Comparison of ENCODE assay signal across 13 cellular contexts in genomic region chr10:117350905-117351304, GRCh38. TPM values are rescaled to one million over a fixed set of nuclear protein-coding genes. Genes with fewer than 3 reads are reported as not detected.
DNase-seq lines count a peak whose midpoint lies in the region; ATAC-seq, FAIRE-seq and TF ChIP-seq lines count a peak whose summit lies in the region.
"Had no signal": no experiment of that assay in that cellular context is flagged by ENCODE, and none has a peak within 500 bp of the region (broad histone marks: within the 10 kb centered on the region; RNA-seq: fewer than 3 reads in every experiment).

No MANE protein-coding gene starts in this region.

- no peak for TF ChIP-seq CTCF in dorsolateral prefrontal cortex (IDR thresholded peaks at IDR 0.05 in 54 of 56, conservative IDR thresholded peaks at IDR 0.05 in 2 of 56; ENCODE audit: low read depth in 1 of 56, partially characterized antibody in 56 of 56)

- peaks cover 6 to 16% of the 10 kb centered on the region in 2 donors for H3K36me3 Mint-ChIP-seq in stimulated activated naive B cell treated with anti-CD40 and anti-IgM and Interleukin-4, amounts not matched to agents 10 μg/mL and 1 μg/mL and 100 μg/mL, for 72 hours

- H3K4me3 Mint-ChIP-seq in stimulated activated naive B cell treated with anti-CD40 and anti-IgM and Interleukin-4, amounts not matched to agents 10 μg/mL and 1 μg/mL and 100 μg/mL, for 72 hours, result no peak overlapping the region
- H3K4me3 Mint-ChIP-seq: activated CD8-positive, alpha-beta T cell treated with anti-CD3 and anti-CD28 coated beads for 36 hours had no signal

- H3K27ac ChIP-seq in dorsolateral prefrontal cortex, result no peak overlapping the region

- H3K4me3 ChIP-seq in dorsolateral prefrontal cortex, result no peak overlapping the region

- no peaks in the 10 kb centered on the region for H3K27me3 ChIP-seq in dorsolateral prefrontal cortex

- peak; percentile 84 for FAIRE-seq in GM19239 (lab: Jason Lieb, UNC)

- ATAC-seq in HG02610 (IDR thresholded peaks at IDR 0.05; ENCODE audit: unreplicated experiment), result peak; percentile 75
- peak; percentile 79 for ATAC-seq in HG03442 (IDR thresholded peaks at IDR 0.05; ENCODE audit: unreplicated experiment)
- peak; percentile 60 to 65 for ATAC-seq in stimulated activated naive B cell treated with anti-CD40 and anti-IgM and Interleukin-4, amounts not matched to agents 10 μg/mL and 1 μg/mL and 100 μg/mL, for 72 hours (replicated peaks)
- ATAC-seq: activated CD8-positive, alpha-beta T cell treated with anti-CD3 and anti-CD28 coated beads for 36 hours had no signal

- intact Hi-C loops in dorsolateral prefrontal cortex (cut with DNase I) (no loop called here), posterior cingulate gyrus (cut with DNase I) (no loop called here)

- peaks cover 29 to 73% of the 10 kb centered on the region in 2 donors for H3K4me1 Mint-ChIP-seq in stimulated activated naive B cell treated with anti-CD40 and anti-IgM and Interleukin-4, amounts not matched to agents 10 μg/mL and 1 μg/mL and 100 μg/mL, for 72 hours

- H3K27ac Mint-ChIP-seq in stimulated activated naive B cell treated with anti-CD40 and anti-IgM and Interleukin-4, amounts not matched to agents 10 μg/mL and 1 μg/mL and 100 μg/mL, for 72 hours, result no peak overlapping the region
- H3K27ac Mint-ChIP-seq: activated CD8-positive, alpha-beta T cell treated with anti-CD3 and anti-CD28 coated beads for 36 hours had no signal

- no peaks in the 10 kb centered on the region for H3K9me3 Mint-ChIP-seq in stimulated activated naive B cell treated with anti-CD40 and anti-IgM and Interleukin-4, amounts not matched to agents 10 μg/mL and 1 μg/mL and 100 μg/mL, for 72 hours
- H3K9me3 Mint-ChIP-seq: activated CD8-positive, alpha-beta T cell treated with anti-CD3 and anti-CD28 coated beads for 36 hours had no signal

- no peaks in the 10 kb centered on the region for H3K27me3 Mint-ChIP-seq in stimulated activated naive B cell treated with anti-CD40 and anti-IgM and Interleukin-4, amounts not matched to agents 10 μg/mL and 1 μg/mL and 100 μg/mL, for 72 hours
- H3K27me3 Mint-ChIP-seq: activated CD8-positive, alpha-beta T cell treated with anti-CD3 and anti-CD28 coated beads for 36 hours had no signal

- DNase-seq in GM19239 (ENCODE audit: insufficient read length, low spot score) (no peak), iPS-NIHi11 (ENCODE audit: low spot score) (no peak), dorsolateral prefrontal cortex (no peak), posterior cingulate gyrus (no peak)
- no peak for DNase-seq in stimulated activated naive B cell treated with anti-CD40 and anti-IgM and Interleukin-4, amounts not matched to agents 10 μg/mL and 1 μg/mL and 100 μg/mL, for 72 hours
- DNase-seq: activated CD8-positive, alpha-beta T cell treated with anti-CD3 and anti-CD28 coated beads for 36 hours; amniotic stem cell; DMS53; GOT3; KBM-7; NCI-H510A had no signal

RNA-seq across cellular contexts. Expression of gene PDZD8, which starts 24.3 kb away (rescaled TPM):
- 10 to 100 TPM; 38.7 to 70.2 (median 47.8) TPM for total RNA-seq in dorsolateral prefrontal cortex
